ENCODE assay signal across 11 cellular contexts in genomic region chr13:46369506-46370268, GRCh38. TPM values are rescaled to one million over a fixed set of nuclear protein-coding genes. Genes with fewer than 3 reads are reported as not detected.
A peak's percentile ranks its signal among the peaks of the same experiment; 100 is the strongest.
DNase-seq lines count a peak whose midpoint lies in the region; ATAC-seq and TF ChIP-seq lines count a peak whose summit lies in the region.
"Had no signal": no experiment of that assay in that cellular context is flagged by ENCODE, and none has a peak within 500 bp of the region (broad histone marks: within the 10 kb centered on the region; RNA-seq: fewer than 3 reads in every experiment).

No MANE protein-coding gene starts in this region.

- peak; percentile 86 for DNase-seq in AG08395 (ENCODE audit: low spot score)
- peak; percentile 13 for DNase-seq in GM20000 (ENCODE audit: low spot score)
- peak; percentile 74 for DNase-seq in LHCN-M2 (ENCODE audit: low read depth)
- peak; percentile 89 for DNase-seq in iris pigment epithelial cell (ENCODE audit: low read depth)
- DNase-seq in NCI-H345 (lab: John Stamatoyannopoulos, UW) = no peak
- no peak for DNase-seq in activated CD8-positive, alpha-beta memory T cell treated with anti-CD3 and anti-CD28 coated beads, Interleukin-2, amount 50 U/mL, for 48 hours
- no peak for DNase-seq in DMS79 (lab: John Stamatoyannopoulos, UW)
- DNase-seq: activated T-cell treated with anti-CD3 and anti-CD28 coated beads for 4 hours, DND-41, NCI-H1417 treated with DMSO at 0.1 percent for 48 hours had no signal

- ATAC-seq in HG02970 (IDR thresholded peaks at IDR 0.05; ENCODE audit: low FRiP score, unreplicated experiment) = no peak

- TF ChIP-seq CTCF in GM20000 (IDR thresholded peaks at IDR 0.05; ENCODE audit: extremely low read depth, missing control alignments) = no peak

RNA-seq across cellular contexts. Expression of gene RUBCNL, which starts 17.4 kb away (rescaled TPM):
- total RNA-seq in LHCN-M2 (2014; rRNA removed) = 0.06 and 0.13 TPM in 2 replicates
- polyA plus RNA-seq in LHCN-M2 (2012) = 0.06 TPM

Comparison
In these comparisons a context has a peak if more than half of its experiments do, and no peak if none do; other contexts are left out.
1. DNase-seq: peak in AG08395 (single experiment), GM20000 (single experiment), LHCN-M2 (single experiment) and iris pigment epithelial cell (single experiment); none in NCI-H345 (single experiment), activated CD8-positive, alpha-beta memory T cell treated with anti-CD3 and anti-CD28 coated beads, Interleukin-2, amount 50 U/mL, for 48 hours (single experiment) and DMS79 (single experiment).